In the genomic region with DNA sequence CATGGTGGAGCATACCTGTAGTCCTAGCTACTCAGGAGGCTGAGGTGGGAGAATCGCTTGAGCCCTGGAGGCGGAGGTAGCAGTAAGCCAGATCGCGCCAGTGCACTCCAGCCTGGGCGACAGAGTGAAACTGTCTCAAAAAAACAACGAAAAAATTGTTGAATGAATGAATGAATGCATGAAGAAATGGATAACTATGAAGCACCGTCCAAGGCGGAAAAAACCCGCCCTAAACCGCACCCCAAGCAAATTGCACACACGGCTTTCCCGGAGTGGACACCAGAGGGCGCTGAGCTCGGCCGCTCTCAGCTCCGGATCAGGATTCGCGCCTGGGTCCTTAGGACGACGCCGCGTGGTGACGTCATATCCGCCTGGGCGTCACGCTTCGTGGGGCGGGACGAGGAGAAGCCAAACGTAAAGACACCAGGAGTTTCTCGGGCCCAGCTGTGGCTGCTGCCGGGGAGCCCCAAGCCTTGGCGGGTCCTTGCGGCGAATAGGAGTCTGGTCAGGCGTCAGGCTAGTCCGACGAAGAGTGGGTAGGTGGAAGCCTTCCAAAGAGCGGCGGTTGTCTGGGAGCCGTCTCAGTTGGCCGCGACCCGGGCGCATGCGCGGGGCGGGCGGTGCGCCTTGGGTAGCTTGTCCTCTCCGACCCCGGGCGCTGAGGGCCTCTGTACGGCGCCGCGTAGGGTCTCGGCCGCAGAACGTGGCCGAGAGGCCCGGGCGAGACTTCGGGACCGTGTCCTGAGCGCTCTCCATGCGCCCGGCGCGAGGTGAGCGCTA, we compare ENCODE assay signal across 1 cellular context.
TF ChIP-seq lines count a peak whose summit lies in the region.

Gene HTD2, plus strand, starts transcription at position 639 of the 780 bp plus-strand sequence. CDS start 11,094 bp downstream, outside the sequence.
Gene RPP14, plus strand, starts transcription at position 364 of the 780 bp plus-strand sequence. CDS start 4,085 bp downstream, outside the sequence.

TF ChIP-seq in HepG2, 621 proteins besides CTCF, POLR2A, EP300 and RAD21 (continued from another document and continues in another):
- TF ChIP-seq ZNF646 (CRISPR knock-in tag; IDR thresholded peaks at IDR 0.05) (no peak), ZKSCAN1 (IDR thresholded peaks at IDR 0.05; ENCODE audit: low read length) (peak; percentile 73), TCF7L2 (IDR thresholded peaks at IDR 0.05; ENCODE audit: low read depth, low read length) (no peak), SP140L (CRISPR knock-in tag; IDR thresholded peaks at IDR 0.05; ENCODE audit: borderline replicate concordance) (peak; percentile 91; the same call in 1 of the 2 replicates), ZNF407 (CRISPR knock-in tag; IDR thresholded peaks at IDR 0.05; ENCODE audit: not compliant biosample characterization) (peak; percentile 84), IKZF1 (IDR thresholded peaks at IDR 0.05) (no peak), HCFC1 (IDR thresholded peaks at IDR 0.05; ENCODE audit: low read depth, low read length) (peak; percentile 48), IRX3 (CRISPR knock-in tag; IDR thresholded peaks at IDR 0.05; ENCODE audit: borderline replicate concordance, low read depth) (no peak; the same call in 1 of the 2 replicates), ARID4A (CRISPR knock-in tag; IDR thresholded peaks at IDR 0.05; ENCODE audit: borderline replicate concordance) (peak; percentile 81), NFKB2 (CRISPR knock-in tag; IDR thresholded peaks at IDR 0.05; ENCODE audit: borderline replicate concordance) (no peak; the same call in 1 of the 2 replicates), BRF2 (CRISPR knock-in tag; IDR thresholded peaks at IDR 0.05) (no peak), SP1 (IDR thresholded peaks at IDR 0.05) (no peak), SP1 (CRISPR knock-in tag; IDR thresholded peaks at IDR 0.05) (peak; percentile 68; the same call in 1 of the 2 replicates), ZNF567 (CRISPR knock-in tag; IDR thresholded peaks at IDR 0.05; ENCODE audit: borderline replicate concordance) (peak; percentile 90), ZBTB21 (CRISPR knock-in tag; IDR thresholded peaks at IDR 0.05) (peak; percentile 86), ZNF746 (CRISPR knock-in tag; IDR thresholded peaks at IDR 0.05) (0 out of 2 replicates have a peak, but pooled peaks have one; percentile 49), KMT2A (CRISPR knock-in tag; IDR thresholded peaks at IDR 0.05) (peak; percentile 80)
- TF ChIP-seq, protein P1, sequence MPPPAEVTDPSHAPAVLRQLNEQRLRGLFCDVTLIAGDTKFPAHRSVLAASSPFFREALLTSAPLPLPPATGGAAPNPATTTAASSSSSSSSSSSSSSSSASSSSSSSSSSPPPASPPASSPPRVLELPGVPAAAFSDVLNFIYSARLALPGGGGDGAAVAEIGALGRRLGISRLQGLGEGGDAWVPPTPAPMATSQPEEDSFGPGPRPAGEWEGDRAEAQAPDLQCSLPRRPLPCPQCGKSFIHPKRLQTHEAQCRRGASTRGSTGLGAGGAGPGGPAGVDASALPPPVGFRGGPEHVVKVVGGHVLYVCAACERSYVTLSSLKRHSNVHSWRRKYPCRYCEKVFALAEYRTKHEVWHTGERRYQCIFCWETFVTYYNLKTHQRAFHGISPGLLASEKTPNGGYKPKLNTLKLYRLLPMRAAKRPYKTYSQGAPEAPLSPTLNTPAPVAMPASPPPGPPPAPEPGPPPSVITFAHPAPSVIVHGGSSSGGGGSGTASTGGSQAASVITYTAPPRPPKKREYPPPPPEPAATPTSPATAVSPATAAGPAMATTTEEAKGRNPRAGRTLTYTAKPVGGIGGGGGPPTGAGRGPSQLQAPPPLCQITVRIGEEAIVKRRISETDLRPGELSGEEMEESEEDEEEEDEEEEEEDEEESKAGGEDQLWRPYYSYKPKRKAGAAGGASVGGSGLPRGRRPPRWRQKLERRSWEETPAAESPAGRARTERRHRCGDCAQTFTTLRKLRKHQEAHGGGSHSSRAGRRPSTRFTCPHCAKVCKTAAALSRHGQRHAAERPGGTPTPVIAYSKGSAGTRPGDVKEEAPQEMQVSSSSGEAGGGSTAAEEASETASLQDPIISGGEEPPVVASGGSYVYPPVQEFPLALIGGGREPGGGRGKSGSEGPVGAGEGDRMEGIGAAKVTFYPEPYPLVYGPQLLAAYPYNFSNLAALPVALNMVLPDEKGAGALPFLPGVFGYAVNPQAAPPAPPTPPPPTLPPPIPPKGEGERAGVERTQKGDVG (CRISPR knock-in tag; IDR thresholded peaks at IDR 0.05; ENCODE audit: borderline replicate concordance), result peak; percentile 42; the same call in 1 of the 2 replicates
- TF ChIP-seq, protein P2, sequence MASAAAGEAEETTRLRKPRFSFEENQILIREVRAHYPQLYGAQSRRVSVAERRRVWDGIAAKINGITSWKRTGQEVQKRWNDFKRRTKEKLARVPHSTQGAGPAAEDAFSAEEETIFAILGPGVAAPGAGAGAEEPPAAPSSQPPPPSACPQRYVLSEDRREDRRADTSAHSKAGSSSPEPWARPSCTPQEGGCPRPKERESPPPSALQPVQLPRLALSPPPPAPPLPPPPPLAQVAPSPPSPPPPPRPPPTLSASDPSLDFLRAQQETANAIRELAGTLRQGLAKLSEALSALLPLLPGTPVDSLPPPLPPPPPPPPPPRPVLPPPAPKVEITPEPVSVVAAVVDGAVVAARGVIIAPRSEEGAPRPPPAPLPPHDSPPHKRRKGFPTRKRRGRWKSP (CRISPR knock-in tag; IDR thresholded peaks at IDR 0.05), result peak; percentile 72; the same call in 1 of the 2 replicates
